ENCODE assay signal across 10 cellular contexts in genomic region chr5:77937015-77937908, GRCh38.
A peak's percentile ranks its signal among the peaks of the same experiment; 100 is the strongest.
DNase-seq lines count a peak whose midpoint lies in the region; ATAC-seq and TF ChIP-seq lines count a peak whose summit lies in the region.
"Had no signal": no experiment of that assay in that cellular context is flagged by ENCODE, and none has a peak within 500 bp of the region (broad histone marks: within the 10 kb centered on the region; RNA-seq: fewer than 3 reads in every experiment).

No MANE protein-coding gene starts in this region.

- H4K20me1 ChIP-seq in SU-DHL-6 (ENCODE audit: low read depth, low read length): no peaks in the 10 kb centered on the region

- H3K36me3 Mint-ChIP-seq in osteocyte (ENCODE audit: unreplicated experiment): peaks cover 2% of the 10 kb centered on the region

- H3K9me3 Mint-ChIP-seq in osteocyte (ENCODE audit: unreplicated experiment): peaks cover 6% of the 10 kb centered on the region

- no peak for DNase-seq in HPDE6-E6E7 (ENCODE audit: extremely low spot score)
- no peak for DNase-seq in osteocyte (ENCODE audit: extremely low spot score, unreplicated experiment)
- no peak for DNase-seq in ureter (ENCODE audit: low spot score)
- DNase-seq in heart right ventricle: no peak
- DNase-seq: activated naive CD8-positive, alpha-beta T cell treated with anti-CD3 and anti-CD28 coated beads, Interleukin-2, amount 10 ng/mL, durations not matched to agents 7 days and 5 days; SJCRH30 had no signal

- no peak overlapping the region for H3K9ac ChIP-seq in SU-DHL-6 (ENCODE audit: low read length)

- no peaks in the 10 kb centered on the region for H3K9me2 ChIP-seq in SU-DHL-6 (replicated peaks; ENCODE audit: insufficient read depth, low read length)

- H3K79me2 ChIP-seq in SU-DHL-6 (ENCODE audit: insufficient read depth, low read length): no peaks in the 10 kb centered on the region

- TF ChIP-seq CTCF in SU-DHL-6 (IDR thresholded peaks at IDR 0.05; ENCODE audit: insufficient read depth, low read length, poor library complexity, severe bottlenecking): no peak
- TF ChIP-seq CTCF in osteocyte (IDR thresholded peaks at IDR 0.05): no peak
- TF ChIP-seq CTCF in heart right ventricle (IDR thresholded peaks at IDR 0.05): no peak

- no peak overlapping the region for H3K4me3 Mint-ChIP-seq in osteocyte (ENCODE audit: unreplicated experiment)
- H3K4me3 Mint-ChIP-seq: activated naive CD8-positive, alpha-beta T cell treated with anti-CD3 and anti-CD28 coated beads, Interleukin-2, amount 10 ng/mL, durations not matched to agents 7 days and 5 days had no signal

- peaks cover 0 to 3% (median 0%) of the 10 kb centered on the region in 9 donors for H3K4me1 ChIP-seq in heart right ventricle

- no peaks in the 10 kb centered on the region for H3F3A ChIP-seq in SU-DHL-6 (ENCODE audit: insufficient read depth)

- H3K4me3 ChIP-seq in SU-DHL-6 (ENCODE audit: insufficient read depth, low read length, poor library complexity, severe bottlenecking): no peak overlapping the region
- no peak overlapping the region for H3K4me3 ChIP-seq in heart right ventricle
- H3K4me3 ChIP-seq: SJCRH30 had no signal

- H3K27ac ChIP-seq in SU-DHL-6 (ENCODE audit: low read depth, low read length) (no peak overlapping the region), heart right ventricle (no peak overlapping the region)

- H3K36me3 ChIP-seq in SU-DHL-6 (ENCODE audit: low read length): no peaks in the 10 kb centered on the region
- no peaks in the 10 kb centered on the region for H3K36me3 ChIP-seq in heart right ventricle
- H3K36me3 ChIP-seq: SJCRH30 had no signal

- H3K27ac Mint-ChIP-seq in osteocyte (ENCODE audit: unreplicated experiment): no peak overlapping the region
- H3K27ac Mint-ChIP-seq: activated naive CD8-positive, alpha-beta T cell treated with anti-CD3 and anti-CD28 coated beads, Interleukin-2, amount 10 ng/mL, durations not matched to agents 7 days and 5 days had no signal

- H3K4me1 Mint-ChIP-seq in osteocyte (ENCODE audit: unreplicated experiment): no peaks in the 10 kb centered on the region

- H3K27me3 ChIP-seq in SU-DHL-6 (ENCODE audit: low read length) (no peaks in the 10 kb centered on the region), heart right ventricle (peaks cover 0 to 56% (median 11%) of the 10 kb centered on the region in 7 donors)
- H3K27me3 ChIP-seq: SJCRH30 had no signal

- intact Hi-C loops in heart right ventricle (cut with DNase I): no loop called here

- WGBS in heart right ventricle, 2 donors: 66 to 67% methylated on average over 6 of the region's 6 CpGs

- peak overlapping the region; percentile 78 for H2AFZ ChIP-seq in SU-DHL-6 (ENCODE audit: low read depth, low read length, severe bottlenecking)

- peaks cover 49% of the 10 kb centered on the region for H3K27me3 Mint-ChIP-seq in osteocyte (ENCODE audit: unreplicated experiment)

- ATAC-seq in GM18499 (IDR thresholded peaks at IDR 0.05; ENCODE audit: insufficient read depth, unreplicated experiment) (peak; percentile 69), GM21381 (IDR thresholded peaks at IDR 0.05; ENCODE audit: unreplicated experiment) (peak; percentile 85), HG03175 (IDR thresholded peaks at IDR 0.05; ENCODE audit: unreplicated experiment) (peak; percentile 73), heart right ventricle (no peak)

- H3K9me3 ChIP-seq in SU-DHL-6 (ENCODE audit: insufficient read depth, low read length): no peaks in the 10 kb centered on the region
- peaks cover 0 to 9% (median 0%) of the 10 kb centered on the region in 11 donors for H3K9me3 ChIP-seq in heart right ventricle
- H3K9me3 ChIP-seq: SJCRH30 had no signal

- H3K4me2 ChIP-seq in SU-DHL-6 (ENCODE audit: low read depth, low read length, poor library complexity, severe bottlenecking): peak overlapping the region; percentile 43

Comparison
In these comparisons a context has a peak if more than half of its experiments do, and no peak if none do; other contexts are left out.
1. ATAC-seq: peak in GM18499 (single experiment), GM21381 (single experiment) and HG03175 (single experiment); none in heart right ventricle (0 of 8).